1 cellular context compared by ENCODE assay signal in the genomic region with DNA sequence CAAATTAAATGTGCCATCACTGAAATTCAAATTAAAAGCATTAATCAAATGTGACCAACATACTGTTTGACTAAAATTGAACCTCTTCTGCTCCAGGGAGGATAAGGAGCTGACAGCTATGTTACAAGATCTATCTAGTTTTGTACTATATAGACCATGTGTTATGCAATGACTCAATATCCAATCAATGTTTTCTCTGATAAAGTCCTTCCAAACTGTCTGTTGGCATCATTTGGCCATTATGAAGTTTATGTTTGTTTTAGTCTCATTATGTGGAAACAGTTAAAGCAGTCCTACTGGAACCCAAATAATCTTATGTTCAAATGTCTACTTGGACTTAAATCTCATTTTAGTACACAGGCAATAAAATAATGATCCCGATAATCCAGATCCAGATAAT.
TF ChIP-seq lines count a peak whose summit lies in the region.

No MANE protein-coding gene starts in this region.

TF ChIP-seq in HepG2, 621 proteins besides CTCF, POLR2A, EP300 and RAD21 (continued from another document):
- TF ChIP-seq, protein P1, sequence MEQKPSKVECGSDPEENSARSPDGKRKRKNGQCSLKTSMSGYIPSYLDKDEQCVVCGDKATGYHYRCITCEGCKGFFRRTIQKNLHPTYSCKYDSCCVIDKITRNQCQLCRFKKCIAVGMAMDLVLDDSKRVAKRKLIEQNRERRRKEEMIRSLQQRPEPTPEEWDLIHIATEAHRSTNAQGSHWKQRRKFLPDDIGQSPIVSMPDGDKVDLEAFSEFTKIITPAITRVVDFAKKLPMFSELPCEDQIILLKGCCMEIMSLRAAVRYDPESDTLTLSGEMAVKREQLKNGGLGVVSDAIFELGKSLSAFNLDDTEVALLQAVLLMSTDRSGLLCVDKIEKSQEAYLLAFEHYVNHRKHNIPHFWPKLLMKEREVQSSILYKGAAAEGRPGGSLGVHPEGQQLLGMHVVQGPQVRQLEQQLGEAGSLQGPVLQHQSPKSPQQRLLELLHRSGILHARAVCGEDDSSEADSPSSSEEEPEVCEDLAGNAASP (CRISPR knock-in tag; IDR thresholded peaks at IDR 0.05; ENCODE audit: borderline replicate concordance) = no peak
- TF ChIP-seq, protein P2, sequence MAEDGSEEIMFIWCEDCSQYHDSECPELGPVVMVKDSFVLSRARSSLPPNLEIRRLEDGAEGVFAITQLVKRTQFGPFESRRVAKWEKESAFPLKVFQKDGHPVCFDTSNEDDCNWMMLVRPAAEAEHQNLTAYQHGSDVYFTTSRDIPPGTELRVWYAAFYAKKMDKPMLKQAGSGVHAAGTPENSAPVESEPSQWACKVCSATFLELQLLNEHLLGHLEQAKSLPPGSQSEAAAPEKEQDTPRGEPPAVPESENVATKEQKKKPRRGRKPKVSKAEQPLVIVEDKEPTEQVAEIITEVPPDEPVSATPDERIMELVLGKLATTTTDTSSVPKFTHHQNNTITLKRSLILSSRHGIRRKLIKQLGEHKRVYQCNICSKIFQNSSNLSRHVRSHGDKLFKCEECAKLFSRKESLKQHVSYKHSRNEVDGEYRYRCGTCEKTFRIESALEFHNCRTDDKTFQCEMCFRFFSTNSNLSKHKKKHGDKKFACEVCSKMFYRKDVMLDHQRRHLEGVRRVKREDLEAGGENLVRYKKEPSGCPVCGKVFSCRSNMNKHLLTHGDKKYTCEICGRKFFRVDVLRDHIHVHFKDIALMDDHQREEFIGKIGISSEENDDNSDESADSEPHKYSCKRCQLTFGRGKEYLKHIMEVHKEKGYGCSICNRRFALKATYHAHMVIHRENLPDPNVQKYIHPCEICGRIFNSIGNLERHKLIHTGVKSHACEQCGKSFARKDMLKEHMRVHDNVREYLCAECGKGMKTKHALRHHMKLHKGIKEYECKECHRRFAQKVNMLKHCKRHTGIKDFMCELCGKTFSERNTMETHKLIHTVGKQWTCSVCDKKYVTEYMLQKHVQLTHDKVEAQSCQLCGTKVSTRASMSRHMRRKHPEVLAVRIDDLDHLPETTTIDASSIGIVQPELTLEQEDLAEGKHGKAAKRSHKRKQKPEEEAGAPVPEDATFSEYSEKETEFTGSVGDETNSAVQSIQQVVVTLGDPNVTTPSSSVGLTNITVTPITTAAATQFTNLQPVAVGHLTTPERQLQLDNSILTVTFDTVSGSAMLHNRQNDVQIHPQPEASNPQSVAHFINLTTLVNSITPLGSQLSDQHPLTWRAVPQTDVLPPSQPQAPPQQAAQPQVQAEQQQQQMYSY (CRISPR knock-in tag; IDR thresholded peaks at IDR 0.05) = no peak
- TF ChIP-seq RCOR2 (CRISPR knock-in tag; IDR thresholded peaks at IDR 0.05) = no peak
- no peak for TF ChIP-seq ZNF598 (CRISPR knock-in tag; IDR thresholded peaks at IDR 0.05; ENCODE audit: borderline replicate concordance)
- no peak for TF ChIP-seq MAZ (IDR thresholded peaks at IDR 0.05; ENCODE audit: borderline replicate concordance, low read depth, low read length)
- TF ChIP-seq MAZ (CRISPR knock-in tag; IDR thresholded peaks at IDR 0.05; ENCODE audit: low read depth) = no peak
- TF ChIP-seq ZNF441 (CRISPR knock-in tag; IDR thresholded peaks at IDR 0.05; ENCODE audit: borderline replicate concordance) = no peak
- no peak for TF ChIP-seq HNF4G (IDR thresholded peaks at IDR 0.05; ENCODE audit: borderline replicate concordance, low read depth, low read length)
- TF ChIP-seq HNF4G (CRISPR knock-in tag; IDR thresholded peaks at IDR 0.05; ENCODE audit: borderline replicate concordance, low read depth) = no peak
